ENCODE assay signal across 15 cellular contexts in genomic region chr15:65518633-65519285, GRCh38.
"Had no signal": no experiment of that assay in that cellular context is flagged by ENCODE, and none has a peak within 500 bp of the region (broad histone marks: within the 10 kb centered on the region; RNA-seq: fewer than 3 reads in every experiment).

No MANE protein-coding gene starts in this region.

- H3K36me3 ChIP-seq: pancreas had no signal

- H3K27ac ChIP-seq: pancreas, suprapubic skin had no signal

- H3K9me3 Mint-ChIP-seq: activated naive CD4-positive, alpha-beta T cell treated with anti-CD3 and anti-CD28 coated beads, Interleukin-2, amount 50 U/mL, for 72 hours; central memory CD8-positive, alpha-beta T cell had no signal

- H3K27me3 ChIP-seq: pancreas, suprapubic skin had no signal

- DNase-seq: activated effector memory CD4-positive, alpha-beta T cell treated with anti-CD3 and anti-CD28 coated beads, Interleukin-2, amount 50 U/mL, for 16 hours; activated T-cell treated with anti-CD3 and anti-CD28 coated beads for 4 hours; amniotic stem cell; dermis blood vessel endothelial cell; erythroblast; left ventricle myocardium superior; mesenchymal stem cell; pancreas; stimulated activated CD4-positive, alpha-beta T cell treated with anti-CD3 and anti-CD28 coated beads, Interleukin-4, amount 100 ng/mL, for 1 hour; stimulated activated CD8-positive, alpha-beta memory T cell treated with anti-CD3 and anti-CD28 coated beads, Interleukin-4, amount 100 ng/mL, for 48 hours; stimulated activated naive CD8-positive, alpha-beta T cell treated with anti-CD3 and anti-CD28 coated beads, Interleukin-15, Interleukin-2, amounts not matched to agents 100 U/mL and 50 U/mL, for 24 hours; T1000 had no signal

- H3K4me3 ChIP-seq: pancreas, suprapubic skin had no signal

- H3K9me3 ChIP-seq: pancreas, suprapubic skin had no signal

- H3K27me3 Mint-ChIP-seq: central memory CD8-positive, alpha-beta T cell had no signal

- H3K4me3 Mint-ChIP-seq: central memory CD8-positive, alpha-beta T cell had no signal
